In the genomic region with DNA sequence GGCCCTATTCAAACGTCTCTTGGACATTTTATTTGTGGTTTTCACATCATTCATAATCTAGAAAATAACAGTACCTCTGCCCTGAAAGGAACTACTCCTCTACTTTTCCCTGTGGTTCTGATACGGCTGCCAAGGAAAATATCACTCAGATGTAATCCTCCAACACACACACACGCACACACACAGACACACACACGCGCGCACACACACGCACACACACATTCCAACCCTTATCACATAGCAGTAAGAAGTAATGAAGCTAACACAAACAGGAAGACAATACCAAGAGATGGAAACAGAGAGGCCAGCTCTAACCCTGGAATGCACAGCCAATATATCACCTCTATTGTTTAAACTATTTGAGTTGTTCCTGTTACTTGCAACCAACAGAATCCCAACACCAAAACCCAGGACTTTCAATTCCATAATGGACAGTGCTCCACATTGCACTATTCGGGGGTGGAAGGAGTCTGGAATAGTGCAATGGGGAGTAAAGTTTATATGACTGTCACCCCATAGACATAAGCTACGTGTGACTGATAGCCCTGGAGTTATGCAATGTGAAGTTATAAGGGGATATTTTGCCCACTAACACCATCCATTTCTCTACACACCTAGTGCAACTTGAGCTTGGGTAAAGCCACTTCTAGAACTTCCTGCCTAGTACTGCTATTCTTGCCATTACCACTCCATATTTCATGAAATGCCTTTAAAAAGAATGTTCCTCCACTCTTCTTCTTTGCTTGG, we compare ENCODE assay signal across 1 cellular context.
TF ChIP-seq lines count a peak whose summit lies in the region.

No MANE protein-coding gene starts in this region.

TF ChIP-seq in HEK293, 187 proteins besides CTCF, POLR2A, EP300 and RAD21 (continued from another document):
- TF ChIP-seq ZNF280C (tag by site-specific recombination; IDR thresholded peaks at IDR 0.05) (no peak), ZSCAN5A (tag by site-specific recombination; IDR thresholded peaks at IDR 0.05) (no peak), ZNF324 (tag by site-specific recombination; IDR thresholded peaks at IDR 0.05) (no peak), ZNF664 (tag by site-specific recombination; IDR thresholded peaks at IDR 0.05) (no peak)
- TF ChIP-seq, protein P1, sequence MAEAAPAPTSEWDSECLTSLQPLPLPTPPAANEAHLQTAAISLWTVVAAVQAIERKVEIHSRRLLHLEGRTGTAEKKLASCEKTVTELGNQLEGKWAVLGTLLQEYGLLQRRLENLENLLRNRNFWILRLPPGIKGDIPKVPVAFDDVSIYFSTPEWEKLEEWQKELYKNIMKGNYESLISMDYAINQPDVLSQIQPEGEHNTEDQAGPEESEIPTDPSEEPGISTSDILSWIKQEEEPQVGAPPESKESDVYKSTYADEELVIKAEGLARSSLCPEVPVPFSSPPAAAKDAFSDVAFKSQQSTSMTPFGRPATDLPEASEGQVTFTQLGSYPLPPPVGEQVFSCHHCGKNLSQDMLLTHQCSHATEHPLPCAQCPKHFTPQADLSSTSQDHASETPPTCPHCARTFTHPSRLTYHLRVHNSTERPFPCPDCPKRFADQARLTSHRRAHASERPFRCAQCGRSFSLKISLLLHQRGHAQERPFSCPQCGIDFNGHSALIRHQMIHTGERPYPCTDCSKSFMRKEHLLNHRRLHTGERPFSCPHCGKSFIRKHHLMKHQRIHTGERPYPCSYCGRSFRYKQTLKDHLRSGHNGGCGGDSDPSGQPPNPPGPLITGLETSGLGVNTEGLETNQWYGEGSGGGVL (tag by site-specific recombination; IDR thresholded peaks at IDR 0.05): 0 out of 2 replicates have a peak, but pooled peaks have one; percentile 24
